Comparison of ENCODE assay signal across 8 cellular contexts in the genomic region with DNA sequence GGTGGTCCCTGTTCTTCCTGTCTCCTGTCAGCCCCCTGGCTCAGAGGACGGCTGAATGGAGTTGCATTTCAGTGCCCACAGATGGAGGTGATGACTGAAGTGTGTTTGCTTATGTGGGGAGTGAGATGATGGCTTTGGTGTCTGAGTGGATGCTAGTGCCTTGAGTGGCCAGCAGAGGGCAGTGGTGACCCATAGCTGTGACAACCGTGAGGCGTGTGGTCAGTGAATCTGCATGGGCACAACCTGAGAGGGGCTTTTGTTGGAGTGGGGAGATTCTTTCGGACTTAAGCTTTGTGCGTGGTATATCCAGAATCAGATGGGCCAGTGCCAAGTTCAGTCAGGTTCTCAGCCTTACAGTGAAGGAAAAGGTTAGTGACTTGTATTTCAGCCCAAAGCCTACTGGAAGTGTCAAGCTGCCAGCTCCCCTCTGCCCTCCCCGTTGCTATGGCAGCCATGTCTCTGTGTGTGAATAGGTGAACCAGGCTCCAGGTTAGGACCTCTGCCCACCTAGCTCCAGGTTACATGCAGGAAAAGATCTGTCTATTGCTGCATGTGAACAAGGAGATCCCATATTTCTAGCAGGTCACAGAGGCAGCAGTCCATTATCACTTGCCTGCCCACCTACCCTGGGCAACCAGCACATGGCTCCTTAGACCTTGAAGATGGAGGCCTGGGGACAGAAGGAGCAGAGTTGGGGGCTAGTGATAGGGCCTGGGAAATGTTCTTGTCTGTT. TPM values are rescaled to one million over a fixed set of nuclear protein-coding genes. Genes with fewer than 3 reads are reported as not detected.
DNase-seq lines count a peak whose midpoint lies in the region; ATAC-seq lines count a peak whose summit lies in the region.

No MANE protein-coding gene starts in this region.

- no peak overlapping the region for H3K4me3 ChIP-seq in BLaER1

- DNase-seq in NCI-H146 treated with DMSO at 0.1 percent for 48 hours (lab: John Stamatoyannopoulos, UW; ENCODE audit: unreplicated experiment) (peak; percentile 60), T-helper 1 cell (peak in 4 of 5 donors; percentile 50 to 68 (median 52)), amygdala (lab: John Stamatoyannopoulos, UW) (peak in 34 of 56 donors; percentile 29 to 81 (median 58)), left ventricle myocardium superior (peak; percentile 70), retina (peak; percentile 86)

- ATAC-seq in GM21381 (IDR thresholded peaks at IDR 0.05; ENCODE audit: unreplicated experiment) (peak; percentile 29), left ventricle myocardium superior (peak; percentile 16), HG03571 (IDR thresholded peaks at IDR 0.05; ENCODE audit: unreplicated experiment) (no peak)

- no peaks in the 10 kb centered on the region for H3K9me3 ChIP-seq in BLaER1

- H4K20me1 ChIP-seq in BLaER1: peaks cover 67% of the 10 kb centered on the region

- intact Hi-C loops in left ventricle myocardium superior (cut with micrococcal nuclease): loop anchor here (5.0 kb wide), 1 partner anchor 129 kb away; no protein-coding TSS in a partner anchor

- H3K4me2 ChIP-seq in BLaER1: peak overlapping the region; percentile 39

- H3K36me3 ChIP-seq in BLaER1: peaks cover 27% of the 10 kb centered on the region

- peak overlapping the region; percentile 23; the same call in 1 of the 2 replicates for H3K27ac ChIP-seq in BLaER1

- H3K27me3 ChIP-seq in BLaER1: no peaks in the 10 kb centered on the region

- H3K9ac ChIP-seq in BLaER1: peak overlapping the region; percentile 35; the same call in 1 of the 2 replicates

- H3K4me1 ChIP-seq in BLaER1: peaks cover 58% of the 10 kb centered on the region

RNA-seq across cellular contexts. Expression of a gene that starts 14.7 kb away (rescaled TPM):
- total RNA-seq in left ventricle myocardium superior: 75.7 TPM
